Comparison of ENCODE assay signal across 8 cellular contexts in genomic region chr1:32181065-32181464, GRCh38. TPM values are rescaled to one million over a fixed set of nuclear protein-coding genes. Genes with fewer than 3 reads are reported as not detected.
DNase-seq lines count a peak whose midpoint lies in the region; ATAC-seq, FAIRE-seq and TF ChIP-seq lines count a peak whose summit lies in the region.

No MANE protein-coding gene starts in this region.

- TF ChIP-seq RAD21 in A549 (conservative IDR thresholded peaks at IDR 0.05 in 1 of 2, IDR thresholded peaks at IDR 0.05 in 1 of 2): no peak

- H3K9ac ChIP-seq in mucosa of stomach (ENCODE audit: low read length): peak overlapping the region; percentile 93

- CTCF ChIA-PET in A549 (lab: Yijun Ruan, JAX): interaction anchor here (1.7 kb wide), 3 partner anchors 70 to 135 kb away, joined by 3 to 9 read pairs (median 5); no protein-coding TSS in a partner anchor

- H3K27me3 ChIP-seq in HL-60 (ENCODE audit: insufficient read depth, poor library complexity, severe bottlenecking): no peaks in the 10 kb centered on the region
- no peaks in the 10 kb centered on the region for H3K27me3 ChIP-seq in brain microvascular endothelial cell (replicated peaks)
- no peaks in the 10 kb centered on the region for H3K27me3 ChIP-seq in mucosa of stomach (ENCODE audit: control insufficient read depth, insufficient read depth, low read length)

- 84% methylated on average over 9 of the region's 9 CpGs for WGBS in A549 (ENCODE audit: missing lambda C conversion rate)

- peaks cover 36% of the 10 kb centered on the region for H3K4me1 ChIP-seq in A549
- peaks cover 26% of the 10 kb centered on the region for H3K4me1 ChIP-seq in mucosa of stomach (ENCODE audit: control insufficient read depth, insufficient read depth, low read length)

- H3K36me3 ChIP-seq in brain microvascular endothelial cell (replicated peaks) (peaks cover 25% of the 10 kb centered on the region), mucosa of stomach (ENCODE audit: control insufficient read depth, insufficient read depth, low read length) (no peaks in the 10 kb centered on the region)

- TF ChIP-seq CTCF in A549 (IDR thresholded peaks at IDR 0.05) (no peak), HL-60 (IDR thresholded peaks at IDR 0.05; ENCODE audit: insufficient read depth, low read length) (no peak), brain microvascular endothelial cell (IDR thresholded peaks at IDR 0.05; ENCODE audit: low read depth, low read length, missing control alignments) (no peak)

- DNase-seq in A549 (ENCODE audit: low read depth in 1 of 2, low spot score in 1 of 2) (no peak), HL-60 (ENCODE audit: low read depth in 1 of 2, low spot score in 1 of 2) (no peak), brain microvascular endothelial cell (no peak), NCI-H1105 treated with DMSO at 0.1 percent for 48 hours (lab: John Stamatoyannopoulos, UW) (no peak), NCI-H345 (lab: John Stamatoyannopoulos, UW) (no peak)
- DNase-seq in activated effector memory CD4-positive, alpha-beta T cell treated with Interleukin-2 at 50 U/mL for 16 hours: no peak

- FAIRE-seq in A549 (lab: Jason Lieb, UNC): no peak

- H3K4me3 ChIP-seq in A549 (peak overlapping the region; percentile 90), HL-60 (replicated peaks; ENCODE audit: insufficient read depth, low read length) (peak overlapping the region; percentile 82), brain microvascular endothelial cell (ENCODE audit: low read depth, low read length) (peak overlapping the region; percentile 73), mucosa of stomach (ENCODE audit: low read length) (peak overlapping the region; percentile 61)

- no peaks in the 10 kb centered on the region for H3K9me3 ChIP-seq in A549
- H3K9me3 ChIP-seq in mucosa of stomach (ENCODE audit: control insufficient read depth, low read length): no peaks in the 10 kb centered on the region

- H3K4me2 ChIP-seq in A549: peak overlapping the region; percentile 95

- H3K27ac ChIP-seq in A549 (peak overlapping the region; percentile 89 to 94; a peak in 5 of 6 replicates), HL-60 (replicated peaks) (peak overlapping the region; percentile 87), brain microvascular endothelial cell (peak overlapping the region; percentile 84)

- POLR2A ChIA-PET in A549 (lab: Yijun Ruan, JAX): no interaction called here

- no peak for TF ChIP-seq EP300 in A549 (IDR thresholded peaks at IDR 0.05)

- ATAC-seq in A549 (no peak), GM18498 (IDR thresholded peaks at IDR 0.05; ENCODE audit: unreplicated experiment) (no peak)

- no peak for TF ChIP-seq POLR2A in A549 (IDR thresholded peaks at IDR 0.05; ENCODE audit: low read length)

- in situ Hi-C loops in brain microvascular endothelial cell (cut with HindIII; ENCODE audit: low pct_ligation_motif_present, low sequenced_read_pairs): no loop called here

TF ChIP-seq in A549, 52 proteins besides CTCF, POLR2A, EP300 and RAD21:
- TF ChIP-seq NFE2L2 (conservative IDR thresholded peaks at IDR 0.05; ENCODE audit: low read length) (no peak), HOXB5 (CRISPR knock-in tag; IDR thresholded peaks at IDR 0.05) (no peak), HES2 (IDR thresholded peaks at IDR 0.05) (no peak), RFX5 (IDR thresholded peaks at IDR 0.05) (no peak), CHD4 (IDR thresholded peaks at IDR 0.05; ENCODE audit: borderline replicate concordance) (no peak), JUNB (IDR thresholded peaks at IDR 0.05) (no peak), SMC3 (IDR thresholded peaks at IDR 0.05) (no peak), HDAC2 (IDR thresholded peaks at IDR 0.05) (no peak), BHLHE40 (IDR thresholded peaks at IDR 0.05; ENCODE audit: low read depth, low read length) (no peak), SREBF2 (IDR thresholded peaks at IDR 0.05) (no peak)
- TF ChIP-seq, protein P1, sequence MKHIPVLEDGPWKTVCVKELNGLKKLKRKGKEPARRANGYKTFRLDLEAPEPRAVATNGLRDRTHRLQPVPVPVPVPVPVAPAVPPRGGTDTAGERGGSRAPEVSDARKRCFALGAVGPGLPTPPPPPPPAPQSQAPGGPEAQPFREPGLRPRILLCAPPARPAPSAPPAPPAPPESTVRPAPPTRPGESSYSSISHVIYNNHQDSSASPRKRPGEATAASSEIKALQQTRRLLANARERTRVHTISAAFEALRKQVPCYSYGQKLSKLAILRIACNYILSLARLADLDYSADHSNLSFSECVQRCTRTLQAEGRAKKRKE (CRISPR knock-in tag; IDR thresholded peaks at IDR 0.05; ENCODE audit: low read depth): no peak

RNA-seq across cellular contexts. Expression of gene TXLNA, which starts 1.6 kb away (rescaled TPM):
- polyA plus RNA-seq in A549 (2011; rRNA removed) (22.5 and 31.7 TPM in 2 replicates), A549 (2017; fragmentation: RNase III; extraction: RNeasy Plus Mini Kit Qiagen cat#74134 plus additional on column Dnase treatment) (23.9 to 26.0 TPM (median 25.0 TPM) in 3 replicates)
- 12.8 and 16.6 TPM in 2 replicates for polyA plus RNA-seq in A549 (2012; cell fraction: cytosol; rRNA removed)
- polyA plus RNA-seq in A549 (2012; cell fraction: nucleus; rRNA removed): 24.6 and 35.0 TPM in 2 replicates
- 30.1 and 31.9 TPM in 2 replicates for polyA minus RNA-seq in A549 (2011; rRNA and poly(A)+ RNA removed)

RNA-seq across cellular contexts. Expression of gene CCDC28B, which starts 19.3 kb away (rescaled TPM):
- polyA plus RNA-seq in A549 (2011; rRNA removed) (1.1 and 1.2 TPM in 2 replicates), A549 (2017; fragmentation: RNase III; extraction: RNeasy Plus Mini Kit Qiagen cat#74134 plus additional on column Dnase treatment) (3.3 to 4.6 TPM (median 4.4 TPM) in 3 replicates)
- polyA plus RNA-seq in A549 (2012; cell fraction: cytosol; rRNA removed): 2.4 and 3.3 TPM in 2 replicates
- polyA plus RNA-seq in A549 (2012; cell fraction: nucleus; rRNA removed): 1.7 and 2.3 TPM in 2 replicates
- polyA minus RNA-seq in A549 (2011; rRNA and poly(A)+ RNA removed): 0.24 and 0.79 TPM in 2 replicates

RNA-seq across cellular contexts. Expression of gene IQCC, which starts 24.4 kb away (rescaled TPM):
- polyA plus RNA-seq in A549 (2011; rRNA removed) (1.6 and 1.8 TPM in 2 replicates), A549 (2017; fragmentation: RNase III; extraction: RNeasy Plus Mini Kit Qiagen cat#74134 plus additional on column Dnase treatment) (1.8 to 2.0 TPM (median 2.0 TPM) in 3 replicates)
- polyA plus RNA-seq in A549 (2012; cell fraction: cytosol; rRNA removed): 1.4 and 1.6 TPM in 2 replicates
- 1.2 and 1.5 TPM in 2 replicates for polyA plus RNA-seq in A549 (2012; cell fraction: nucleus; rRNA removed)
- 1.5 and 2.0 TPM in 2 replicates for polyA minus RNA-seq in A549 (2011; rRNA and poly(A)+ RNA removed)

RNA-seq across cellular contexts. Expression of gene DCDC2B, which starts 27.8 kb away (rescaled TPM):
- not detected in 2 replicates for polyA plus RNA-seq in A549 (2011; rRNA removed)
- polyA plus RNA-seq in A549 (2012; cell fraction: cytosol; rRNA removed): not detected in 2 replicates
- polyA plus RNA-seq in A549 (2012; cell fraction: nucleus; rRNA removed): not detected in 2 replicates
- not detected in 3 replicates for polyA plus RNA-seq in A549 (2017; fragmentation: RNase III; extraction: RNeasy Plus Mini Kit Qiagen cat#74134 plus additional on column Dnase treatment)
- not detected in 2 replicates for polyA minus RNA-seq in A549 (2011; rRNA and poly(A)+ RNA removed)

RNA-seq across cellular contexts. Expression of gene TMEM234, which starts 41.1 kb away (rescaled TPM):
- polyA plus RNA-seq in A549 (2011; rRNA removed) (8.4 and 10.9 TPM in 2 replicates), A549 (2017; fragmentation: RNase III; extraction: RNeasy Plus Mini Kit Qiagen cat#74134 plus additional on column Dnase treatment) (12.0 to 12.1 TPM (median 12.0 TPM) in 3 replicates)
- 9.1 and 9.6 TPM in 2 replicates for polyA plus RNA-seq in A549 (2012; cell fraction: cytosol; rRNA removed)
- 17.3 and 21.7 TPM in 2 replicates for polyA plus RNA-seq in A549 (2012; cell fraction: nucleus; rRNA removed)
- 18.8 and 20.0 TPM in 2 replicates for polyA minus RNA-seq in A549 (2011; rRNA and poly(A)+ RNA removed)
